15 cellular contexts compared by ENCODE assay signal in the genomic region with DNA sequence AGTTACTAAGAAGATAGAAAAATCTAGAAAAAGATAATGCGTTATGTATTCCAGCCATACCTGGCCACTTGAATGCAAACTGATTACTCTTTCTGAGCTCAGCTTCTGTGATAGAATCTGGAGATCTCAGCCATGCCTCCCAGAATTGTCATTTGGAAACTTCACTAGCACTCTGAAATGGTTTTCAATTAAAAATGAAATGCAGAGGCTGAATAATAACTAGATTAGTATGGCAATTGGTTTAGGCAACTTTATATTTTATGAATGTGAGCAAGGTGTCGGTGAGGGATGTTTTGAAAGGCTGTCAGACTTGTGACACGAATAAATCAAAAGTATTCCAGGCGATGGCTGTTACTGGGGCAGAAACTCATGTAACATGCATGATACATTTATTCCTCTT.
DNase-seq lines count a peak whose midpoint lies in the region; ATAC-seq and FAIRE-seq lines count a peak whose summit lies in the region.
"Had no signal": no experiment of that assay in that cellular context is flagged by ENCODE, and none has a peak within 500 bp of the region (broad histone marks: within the 10 kb centered on the region; RNA-seq: fewer than 3 reads in every experiment).

No MANE protein-coding gene starts in this region.

- peak; percentile 29 for DNase-seq in activated naive CD4-positive, alpha-beta T cell treated with anti-CD3 and anti-CD28 coated beads for 36 hours
- DNase-seq in activated naive CD4-positive, alpha-beta T cell (lab: John Stamatoyannopoulos, UW): no peak
- DNase-seq in Karpas-422 (no peak), small intestine (no peak), NCI-H1436 (lab: John Stamatoyannopoulos, UW) (no peak), NCI-H2171 treated with DMSO at 0.1 percent for 48 hours (lab: John Stamatoyannopoulos, UW) (no peak)
- no peak for DNase-seq in activated T-helper 2 cell treated with anti-CD3 and anti-CD28 coated beads, Interferon-gamma antibody, Interleukin-2, Interleukin-4, amounts not matched to agents 10 μg/mL and 5 μg/mL and 100 μg/mL, durations not matched to agents 14 hours and 24 hours and 36 hours (ENCODE audit: low spot score)
- DNase-seq in stimulated activated effector memory CD8-positive, alpha-beta T cell treated with anti-CD3 and anti-CD28 coated beads, Interleukin-12 subunit alpha, Interleukin-12 subunit beta, amount 100 ng/mL, for 72 hours (ENCODE audit: low spot score in 2 of 2): no peak
- DNase-seq: Caco-2, EL, gastrocnemius medialis, left cardiac atrium, NCI-H1694 treated with DMSO at 0.1 percent for 48 hours, tibial artery had no signal

- ATAC-seq in stimulated activated effector memory CD8-positive, alpha-beta T cell treated with anti-CD3 and anti-CD28 coated beads, Interleukin-12 subunit alpha, Interleukin-12 subunit beta, amount 100 ng/mL, for 72 hours: peak; percentile 61
- ATAC-seq: gastrocnemius medialis had no signal

- H3K9me3 ChIP-seq in Karpas-422 (ENCODE audit: low read length) (no peaks in the 10 kb centered on the region), small intestine (ENCODE audit: control insufficient read depth, low read depth) (no peaks in the 10 kb centered on the region)
- H3K9me3 ChIP-seq: gastrocnemius medialis, tibial artery had no signal

- no peaks in the 10 kb centered on the region for H3K27me3 Mint-ChIP-seq in activated naive CD4-positive, alpha-beta T cell treated with anti-CD3 and anti-CD28 coated beads for 36 hours (ENCODE audit: low read depth)
- H3K27me3 Mint-ChIP-seq in activated T-helper 2 cell treated with anti-CD3 and anti-CD28 coated beads, Interferon-gamma antibody, Interleukin-2, Interleukin-4, amounts not matched to agents 10 μg/mL and 5 μg/mL and 100 μg/mL, durations not matched to agents 14 hours and 24 hours and 36 hours (ENCODE audit: low read depth): no peaks in the 10 kb centered on the region

- H3K36me3 ChIP-seq in Karpas-422 (ENCODE audit: insufficient read depth, low read length) (peaks cover 59% of the 10 kb centered on the region), small intestine (ENCODE audit: control insufficient read depth in 2 of 2, insufficient read depth in 2 of 2, low read length in 2 of 2) (peaks cover 0 to 2% of the 10 kb centered on the region in 2 donors)
- H3K36me3 ChIP-seq: gastrocnemius medialis had no signal

- H3K9me3 Mint-ChIP-seq in activated naive CD4-positive, alpha-beta T cell treated with anti-CD3 and anti-CD28 coated beads for 36 hours: peaks cover 4% of the 10 kb centered on the region
- H3K9me3 Mint-ChIP-seq in activated T-helper 2 cell treated with anti-CD3 and anti-CD28 coated beads, Interferon-gamma antibody, Interleukin-2, Interleukin-4, amounts not matched to agents 10 μg/mL and 5 μg/mL and 100 μg/mL, durations not matched to agents 14 hours and 24 hours and 36 hours: peaks cover 11% of the 10 kb centered on the region
- H3K9me3 Mint-ChIP-seq in stimulated activated effector memory CD8-positive, alpha-beta T cell treated with anti-CD3 and anti-CD28 coated beads, Interleukin-12 subunit alpha, Interleukin-12 subunit beta, amount 100 ng/mL, for 72 hours: peaks cover 8% of the 10 kb centered on the region

- H4K20me1 ChIP-seq in Karpas-422 (ENCODE audit: insufficient read depth, low read depth, low read length): no peaks in the 10 kb centered on the region

- intact Hi-C loops in activated naive CD4-positive, alpha-beta T cell treated with anti-CD3 and anti-CD28 coated beads for 36 hours (cut with micrococcal nuclease): loop anchor here (2.0 kb wide), 1 partner anchor 43 kb away; no protein-coding TSS in a partner anchor
- intact Hi-C loops in activated T-helper 2 cell treated with anti-CD3 and anti-CD28 coated beads, Interferon-gamma antibody, Interleukin-2, Interleukin-4, amounts not matched to agents 10 μg/mL and 5 μg/mL and 100 μg/mL, durations not matched to agents 14 hours and 24 hours and 36 hours (cut with micrococcal nuclease): loop anchor here (5.0 kb wide), 1 partner anchor 119 kb away; no protein-coding TSS in a partner anchor

- no peak overlapping the region for H2AFZ ChIP-seq in Karpas-422 (ENCODE audit: low read length)

- CTCF ChIA-PET in activated naive CD4-positive, alpha-beta T cell treated with anti-CD3 and anti-CD28 coated beads for 36 hours (lab: Charles Lee): interaction anchor here (0.7 to 0.9 kb wide), 2 partner anchors 116 to 134 kb away, joined by 3 read pairs; no protein-coding TSS in a partner anchor

- H3K27ac ChIP-seq in Karpas-422 (ENCODE audit: low read length) (peak overlapping the region; percentile 69; the same call in 1 of the 2 replicates), small intestine (ENCODE audit: low read depth in 1 of 2, low read length in 1 of 2) (no peak overlapping the region)
- H3K27ac ChIP-seq: gastrocnemius medialis, RWPE1, tibial artery had no signal

- H3K4me1 Mint-ChIP-seq in activated naive CD4-positive, alpha-beta T cell treated with anti-CD3 and anti-CD28 coated beads for 36 hours (ENCODE audit: low read depth): peaks cover 27% of the 10 kb centered on the region
- peaks cover 29% of the 10 kb centered on the region for H3K4me1 Mint-ChIP-seq in activated T-helper 2 cell treated with anti-CD3 and anti-CD28 coated beads, Interferon-gamma antibody, Interleukin-2, Interleukin-4, amounts not matched to agents 10 μg/mL and 5 μg/mL and 100 μg/mL, durations not matched to agents 14 hours and 24 hours and 36 hours (ENCODE audit: low read depth)
- H3K4me1 Mint-ChIP-seq in stimulated activated effector memory CD8-positive, alpha-beta T cell treated with anti-CD3 and anti-CD28 coated beads, Interleukin-12 subunit alpha, Interleukin-12 subunit beta, amount 100 ng/mL, for 72 hours: peaks cover 43% of the 10 kb centered on the region

- peak overlapping the region; percentile 74 for H3K27ac Mint-ChIP-seq in activated naive CD4-positive, alpha-beta T cell treated with anti-CD3 and anti-CD28 coated beads for 36 hours
- H3K27ac Mint-ChIP-seq in activated T-helper 2 cell treated with anti-CD3 and anti-CD28 coated beads, Interferon-gamma antibody, Interleukin-2, Interleukin-4, amounts not matched to agents 10 μg/mL and 5 μg/mL and 100 μg/mL, durations not matched to agents 14 hours and 24 hours and 36 hours: peak overlapping the region; percentile 61
- H3K27ac Mint-ChIP-seq in stimulated activated effector memory CD8-positive, alpha-beta T cell treated with anti-CD3 and anti-CD28 coated beads, Interleukin-12 subunit alpha, Interleukin-12 subunit beta, amount 100 ng/mL, for 72 hours: peak overlapping the region; percentile 83

- no peak overlapping the region for H3K4me3 Mint-ChIP-seq in activated naive CD4-positive, alpha-beta T cell treated with anti-CD3 and anti-CD28 coated beads for 36 hours
- no peak overlapping the region for H3K4me3 Mint-ChIP-seq in activated T-helper 2 cell treated with anti-CD3 and anti-CD28 coated beads, Interferon-gamma antibody, Interleukin-2, Interleukin-4, amounts not matched to agents 10 μg/mL and 5 μg/mL and 100 μg/mL, durations not matched to agents 14 hours and 24 hours and 36 hours (ENCODE audit: low read depth)
- H3K4me3 Mint-ChIP-seq in stimulated activated effector memory CD8-positive, alpha-beta T cell treated with anti-CD3 and anti-CD28 coated beads, Interleukin-12 subunit alpha, Interleukin-12 subunit beta, amount 100 ng/mL, for 72 hours: peak overlapping the region; percentile 49

- no peaks in the 10 kb centered on the region for H3K9me2 ChIP-seq in Karpas-422 (replicated peaks; ENCODE audit: insufficient read depth, low read length)

- peaks cover 18% of the 10 kb centered on the region; the same call in 1 of the 2 replicates for H3K79me2 ChIP-seq in Karpas-422 (ENCODE audit: low read length)

- 85 to 90% (median 89%) methylated on average over 4 of the region's 4 CpGs for WGBS in small intestine, 3 donors

- FAIRE-seq in small intestine (lab: Jason Lieb, UNC): no peak

- peaks cover 46% of the 10 kb centered on the region for H3K36me3 Mint-ChIP-seq in activated naive CD4-positive, alpha-beta T cell treated with anti-CD3 and anti-CD28 coated beads for 36 hours (ENCODE audit: low read depth)
- H3K36me3 Mint-ChIP-seq in activated T-helper 2 cell treated with anti-CD3 and anti-CD28 coated beads, Interferon-gamma antibody, Interleukin-2, Interleukin-4, amounts not matched to agents 10 μg/mL and 5 μg/mL and 100 μg/mL, durations not matched to agents 14 hours and 24 hours and 36 hours (ENCODE audit: low read depth): peaks cover 78% of the 10 kb centered on the region
- H3K36me3 Mint-ChIP-seq in stimulated activated effector memory CD8-positive, alpha-beta T cell treated with anti-CD3 and anti-CD28 coated beads, Interleukin-12 subunit alpha, Interleukin-12 subunit beta, amount 100 ng/mL, for 72 hours: peaks cover 88% of the 10 kb centered on the region

- H3K4me3 ChIP-seq in Karpas-422 (ENCODE audit: low read length): no peak overlapping the region
- H3K4me3 ChIP-seq in small intestine (ENCODE audit: low read depth in 1 of 2, low read length in 2 of 2): no peak overlapping the region
- H3K4me3 ChIP-seq: gastrocnemius medialis, tibial artery had no signal

- H3K9ac ChIP-seq in Karpas-422 (ENCODE audit: low read length): no peak overlapping the region

- H3K27me3 ChIP-seq in Karpas-422 (ENCODE audit: low read length): no peaks in the 10 kb centered on the region
- no peaks in the 10 kb centered on the region for H3K27me3 ChIP-seq in small intestine (ENCODE audit: control insufficient read depth in 2 of 2, insufficient read depth in 2 of 2, low read length in 2 of 2)
- H3K27me3 ChIP-seq: gastrocnemius medialis, tibial artery had no signal

- H3K4me1 ChIP-seq in Karpas-422 (ENCODE audit: low read length) (peaks cover 60% of the 10 kb centered on the region), small intestine (ENCODE audit: control insufficient read depth in 2 of 2, insufficient read depth in 1 of 2, low read depth in 1 of 2, low read length in 1 of 2) (no peaks in the 10 kb centered on the region)
- H3K4me1 ChIP-seq: gastrocnemius medialis, tibial artery had no signal

- H3K4me2 ChIP-seq in Karpas-422 (ENCODE audit: low read depth, low read length, poor library complexity, severe bottlenecking): no peak overlapping the region
